Comparison of ENCODE assay signal across 1 cellular context in genomic region chr10:97676770-97677581, GRCh38.
TF ChIP-seq lines count a peak whose summit lies in the region.

No MANE protein-coding gene starts in this region.

TF ChIP-seq in A549, 52 proteins besides CTCF, POLR2A, EP300 and RAD21:
- TF ChIP-seq ATOH8 (CRISPR knock-in tag; IDR thresholded peaks at IDR 0.05; ENCODE audit: low read depth): no peak
- TF ChIP-seq SMC3 (IDR thresholded peaks at IDR 0.05): peak; percentile 81
- 0 out of 2 replicates have a peak, but pooled peaks have one; percentile 42 for TF ChIP-seq POLR2AphosphoS2 (conservative IDR thresholded peaks at IDR 0.05; ENCODE audit: low read length)
- TF ChIP-seq ZNF302 (CRISPR knock-in tag; IDR thresholded peaks at IDR 0.05): no peak
- TF ChIP-seq, protein P1, sequence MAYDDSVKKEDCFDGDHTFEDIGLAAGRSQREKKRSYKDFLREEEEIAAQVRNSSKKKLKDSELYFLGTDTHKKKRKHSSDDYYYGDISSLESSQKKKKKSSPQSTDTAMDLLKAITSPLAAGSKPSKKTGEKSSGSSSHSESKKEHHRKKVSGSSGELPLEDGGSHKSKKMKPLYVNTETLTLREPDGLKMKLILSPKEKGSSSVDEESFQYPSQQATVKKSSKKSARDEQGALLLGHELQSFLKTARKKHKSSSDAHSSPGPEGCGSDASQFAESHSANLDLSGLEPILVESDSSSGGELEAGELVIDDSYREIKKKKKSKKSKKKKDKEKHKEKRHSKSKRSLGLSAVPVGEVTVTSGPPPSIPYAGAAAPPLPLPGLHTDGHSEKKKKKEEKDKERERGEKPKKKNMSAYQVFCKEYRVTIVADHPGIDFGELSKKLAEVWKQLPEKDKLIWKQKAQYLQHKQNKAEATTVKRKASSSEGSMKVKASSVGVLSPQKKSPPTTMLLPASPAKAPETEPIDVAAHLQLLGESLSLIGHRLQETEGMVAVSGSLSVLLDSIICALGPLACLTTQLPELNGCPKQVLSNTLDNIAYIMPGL (CRISPR knock-in tag; IDR thresholded peaks at IDR 0.05; ENCODE audit: borderline replicate concordance): no peak
- no peak for TF ChIP-seq KDM1A (IDR thresholded peaks at IDR 0.05; ENCODE audit: low read depth)
- peak; percentile 63; the same call in 1 of the 2 replicates for TF ChIP-seq HOXA7 (CRISPR knock-in tag; IDR thresholded peaks at IDR 0.05)
- no peak for TF ChIP-seq KDM5A (IDR thresholded peaks at IDR 0.05)
- TF ChIP-seq ZC3H11A (IDR thresholded peaks at IDR 0.05): peak; percentile 21; the same call in 1 of the 2 replicates
